In the genomic region with DNA sequence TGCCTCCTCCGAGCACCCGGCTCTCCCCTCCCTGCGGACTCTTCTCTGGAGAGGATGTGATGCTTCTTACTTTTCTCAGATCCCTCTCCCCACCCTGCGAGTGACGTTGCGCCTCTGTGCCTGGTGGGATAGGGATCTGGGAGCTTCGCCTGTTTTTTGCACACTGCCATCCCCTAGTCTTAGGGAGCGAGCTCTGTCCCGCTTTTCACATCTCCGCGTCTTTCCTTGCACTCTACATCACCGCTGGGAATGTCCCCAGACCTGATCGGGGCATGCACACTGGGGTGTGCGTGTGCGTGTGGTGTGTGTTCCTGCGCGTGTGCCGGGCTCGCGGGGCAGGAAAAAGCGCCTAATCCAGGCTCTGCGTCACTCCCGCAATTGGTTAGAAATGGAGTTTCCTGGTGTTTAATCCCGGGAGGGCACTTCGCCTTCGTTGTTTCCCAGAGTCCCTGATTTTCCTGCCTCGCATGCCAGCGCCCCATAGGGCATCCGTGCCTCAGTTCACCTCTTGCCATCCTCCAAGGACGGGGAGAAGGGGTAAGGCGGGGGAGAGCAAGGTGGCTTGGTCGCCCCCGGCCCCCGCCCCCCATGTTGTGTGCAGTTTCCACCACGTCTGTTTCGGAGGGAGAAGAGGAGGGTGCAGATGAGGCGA, we compare ENCODE assay signal across 1 cellular context.
TF ChIP-seq lines count a peak whose summit lies in the region.

No MANE protein-coding gene starts in this region.

TF ChIP-seq in neural cell, 6 proteins besides CTCF, POLR2A, EP300 and RAD21:
- TF ChIP-seq, protein P1, sequence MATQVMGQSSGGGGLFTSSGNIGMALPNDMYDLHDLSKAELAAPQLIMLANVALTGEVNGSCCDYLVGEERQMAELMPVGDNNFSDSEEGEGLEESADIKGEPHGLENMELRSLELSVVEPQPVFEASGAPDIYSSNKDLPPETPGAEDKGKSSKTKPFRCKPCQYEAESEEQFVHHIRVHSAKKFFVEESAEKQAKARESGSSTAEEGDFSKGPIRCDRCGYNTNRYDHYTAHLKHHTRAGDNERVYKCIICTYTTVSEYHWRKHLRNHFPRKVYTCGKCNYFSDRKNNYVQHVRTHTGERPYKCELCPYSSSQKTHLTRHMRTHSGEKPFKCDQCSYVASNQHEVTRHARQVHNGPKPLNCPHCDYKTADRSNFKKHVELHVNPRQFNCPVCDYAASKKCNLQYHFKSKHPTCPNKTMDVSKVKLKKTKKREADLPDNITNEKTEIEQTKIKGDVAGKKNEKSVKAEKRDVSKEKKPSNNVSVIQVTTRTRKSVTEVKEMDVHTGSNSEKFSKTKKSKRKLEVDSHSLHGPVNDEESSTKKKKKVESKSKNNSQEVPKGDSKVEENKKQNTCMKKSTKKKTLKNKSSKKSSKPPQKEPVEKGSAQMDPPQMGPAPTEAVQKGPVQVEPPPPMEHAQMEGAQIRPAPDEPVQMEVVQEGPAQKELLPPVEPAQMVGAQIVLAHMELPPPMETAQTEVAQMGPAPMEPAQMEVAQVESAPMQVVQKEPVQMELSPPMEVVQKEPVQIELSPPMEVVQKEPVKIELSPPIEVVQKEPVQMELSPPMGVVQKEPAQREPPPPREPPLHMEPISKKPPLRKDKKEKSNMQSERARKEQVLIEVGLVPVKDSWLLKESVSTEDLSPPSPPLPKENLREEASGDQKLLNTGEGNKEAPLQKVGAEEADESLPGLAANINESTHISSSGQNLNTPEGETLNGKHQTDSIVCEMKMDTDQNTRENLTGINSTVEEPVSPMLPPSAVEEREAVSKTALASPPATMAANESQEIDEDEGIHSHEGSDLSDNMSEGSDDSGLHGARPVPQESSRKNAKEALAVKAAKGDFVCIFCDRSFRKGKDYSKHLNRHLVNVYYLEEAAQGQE (IDR thresholded peaks at IDR 0.05; ENCODE audit: borderline replicate concordance), result no peak
- no peak for TF ChIP-seq MXI1 (conservative IDR thresholded peaks at IDR 0.05; ENCODE audit: poor library complexity, severe bottlenecking)
- TF ChIP-seq TAF1 (IDR thresholded peaks at IDR 0.05; ENCODE audit: low read depth), result no peak
- no peak for TF ChIP-seq EZH2 (IDR thresholded peaks at IDR 0.05; ENCODE audit: borderline replicate concordance, insufficient read depth, low read length, poor library complexity, severe bottlenecking)
- no peak for TF ChIP-seq SMC3 (conservative IDR thresholded peaks at IDR 0.05; ENCODE audit: poor library complexity)
- TF ChIP-seq POLR2AphosphoS5 (IDR thresholded peaks at IDR 0.05), result no peak
TF ChIP-seq in neural cell: peak in this region for 0.
